ENCODE assay signal across 31 cellular contexts in the genomic region with DNA sequence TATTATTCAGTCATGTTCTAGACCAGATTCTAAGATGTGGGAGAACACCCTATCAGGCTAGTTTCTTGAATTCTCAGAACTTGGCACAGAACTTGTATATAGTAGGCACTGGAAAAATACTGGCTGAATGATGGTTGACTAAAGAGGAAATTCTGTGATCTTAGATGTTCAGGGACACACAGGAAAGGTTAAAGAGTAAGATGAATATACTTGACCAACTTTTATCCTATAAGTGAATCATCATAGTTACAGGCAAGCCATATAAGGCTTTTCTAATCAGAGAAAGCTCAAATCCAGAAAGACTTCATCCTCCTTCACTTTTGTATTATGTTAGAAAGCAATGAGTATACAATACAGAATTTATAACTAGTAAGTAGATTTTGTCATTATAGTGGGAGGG. TPM values are rescaled to one million over a fixed set of nuclear protein-coding genes. Genes with fewer than 3 reads are reported as not detected.
DNase-seq lines count a peak whose midpoint lies in the region; ATAC-seq and TF ChIP-seq lines count a peak whose summit lies in the region.
"Had no signal": no experiment of that assay in that cellular context is flagged by ENCODE, and none has a peak within 500 bp of the region (broad histone marks: within the 10 kb centered on the region; RNA-seq: fewer than 3 reads in every experiment).

No MANE protein-coding gene starts in this region.

- CTCF ChIA-PET in activated CD8-positive, alpha-beta memory T cell treated with anti-CD3 and anti-CD28 coated beads, Interleukin-2, amount 10 ng/mL, durations not matched to agents 7 days and 5 days (lab: Charles Lee) = interaction anchor here (0.9 kb wide), 1 partner anchor 10 kb away, joined by 3 read pairs; no protein-coding TSS in a partner anchor
- CTCF ChIA-PET in IMR-90 (lab: Yijun Ruan, JAX) = no interaction called here

- peak overlapping the region; percentile 46; the same call in 1 of the 2 replicates for H3K4ac ChIP-seq in IMR-90 (ENCODE audit: low read depth, low read length)

- H3K27me3 ChIP-seq in IMR-90 (ENCODE audit: control insufficient read depth, insufficient read depth, low read length) = no peaks in the 10 kb centered on the region
- no peaks in the 10 kb centered on the region for H3K27me3 ChIP-seq in fibroblast of lung (ENCODE audit: control insufficient read depth, insufficient read depth, low read length)
- H3K27me3 ChIP-seq in smooth muscle cell (ENCODE audit: low read depth) = no peaks in the 10 kb centered on the region
- no peaks in the 10 kb centered on the region for H3K27me3 ChIP-seq in prostate gland (replicated peaks; ENCODE audit: insufficient read depth)
- H3K27me3 ChIP-seq: adrenal gland, gastroesophageal sphincter, tibial nerve had no signal

- no peak overlapping the region for H3K4me3 Mint-ChIP-seq in activated CD8-positive, alpha-beta memory T cell treated with anti-CD3 and anti-CD28 coated beads, Interleukin-2, amount 10 ng/mL, durations not matched to agents 7 days and 5 days
- H3K4me3 Mint-ChIP-seq: B cell; CD8-positive, alpha-beta T cell; immature natural killer cell had no signal

- intact Hi-C loops in IMR-90 (cut with micrococcal nuclease) (no loop called here), prostate gland (cut with DNase I) (no loop called here)

- H3K4me2 ChIP-seq in IMR-90 (ENCODE audit: low read depth, low read length) (no peak overlapping the region), fibroblast of lung (ENCODE audit: extremely low read depth, insufficient read depth, low read length) (no peak overlapping the region), smooth muscle cell (peak overlapping the region; percentile 65)
- H3K4me2 ChIP-seq: A549 had no signal

- H3K4me1 Mint-ChIP-seq in activated CD8-positive, alpha-beta memory T cell treated with anti-CD3 and anti-CD28 coated beads, Interleukin-2, amount 10 ng/mL, durations not matched to agents 7 days and 5 days = peaks cover 30% of the 10 kb centered on the region

- H2BK5ac ChIP-seq in IMR-90 (ENCODE audit: low read depth, low read length, poor library complexity, severe bottlenecking) = peak overlapping the region; percentile 83

- POLR2A ChIA-PET in IMR-90 (lab: Charles Lee; ENCODE audit: unreplicated experiment) = no interaction called here

- dilution Hi-C loops in IMR-90 (cut with HindIII; ENCODE audit: low sequenced_read_pairs, unreplicated experiment) = no loop called here

- DNase-seq in activated CD8-positive, alpha-beta memory T cell treated with anti-CD3 and anti-CD28 coated beads, Interleukin-2, amount 10 ng/mL, durations not matched to agents 7 days and 5 days = no peak
- no peak for DNase-seq in activated CD8-positive, alpha-beta memory T cell treated with anti-CD3 and anti-CD28 coated beads, Interleukin-2, amount 50 U/mL, for 48 hours
- DNase-seq in IMR-90 (peak; percentile 60), fibroblast of lung (ENCODE audit: low read depth in 2 of 2) (no peak), smooth muscle cell (lab: John Stamatoyannopoulos, UW; ENCODE audit: unreplicated experiment) (no peak), HK-2 (ENCODE audit: unreplicated experiment) (no peak), prostate gland (ENCODE audit: low spot score) (no peak), pons (ENCODE audit: low spot score) (no peak)
- DNase-seq: activated CD8-positive, alpha-beta memory T cell treated with anti-CD3 and anti-CD28 coated beads, Interleukin-2, amount 50 U/mL, for 4 hours; activated gamma-delta T cell treated with Interleukin-2 at 50 U/mL for 16 hours; adrenal gland; CD8-positive, alpha-beta T cell; DMS 273 treated with DMSO at 0.1 percent for 48 hours; GOT3; hippocampal formation; immature natural killer cell; mesendoderm; NCI-H1048; NCI-H1694 treated with DMSO at 0.1 percent for 48 hours; NCI-H2171; NCI-H510A treated with DMSO at 0.1 percent for 48 hours; NK-92 treated with Interleukin-12 subunit alpha and Interleukin-12 subunit beta, amount 100 ng/mL, for 24 hours; SHP77; T-helper 9 cell; WERI-Rb-1 had no signal

- TF ChIP-seq CTCF in IMR-90 (conservative IDR thresholded peaks at IDR 0.05; ENCODE audit: low read depth, low read length) = no peak
- TF ChIP-seq CTCF in fibroblast of lung (conservative IDR thresholded peaks at IDR 0.05 in 1 of 2, IDR thresholded peaks at IDR 0.05 in 1 of 2; ENCODE audit: low read depth in 1 of 2, low read length in 2 of 2) = no peak
- TF ChIP-seq CTCF in smooth muscle cell (IDR thresholded peaks at IDR 0.05; ENCODE audit: borderline replicate concordance, insufficient read depth, poor library complexity, severe bottlenecking) = no peak
- TF ChIP-seq CTCF in prostate gland (IDR thresholded peaks at IDR 0.05) = no peak

- no peak overlapping the region; the same call in 1 of the 2 replicates for H2BK120ac ChIP-seq in IMR-90 (ENCODE audit: low read depth, low read length)

- H2BK15ac ChIP-seq in IMR-90 (ENCODE audit: low read depth, low read length) = no peak overlapping the region

- peaks cover 18% of the 10 kb centered on the region for H3K9me1 ChIP-seq in IMR-90 (ENCODE audit: insufficient read depth, low read length)

- H4K20me1 ChIP-seq in IMR-90 (ENCODE audit: insufficient read depth, low read length) (peaks cover 35% of the 10 kb centered on the region), fibroblast of lung (ENCODE audit: control insufficient read depth, extremely low read depth, insufficient read depth, low read length) (no peaks in the 10 kb centered on the region), smooth muscle cell (ENCODE audit: low read depth) (no peaks in the 10 kb centered on the region)

- H2AFZ ChIP-seq in IMR-90 (replicated peaks; ENCODE audit: low read length, poor library complexity) = no peak overlapping the region
- no peak overlapping the region for H2AFZ ChIP-seq in fibroblast of lung (ENCODE audit: low read length)
- H2AFZ ChIP-seq in smooth muscle cell (ENCODE audit: low read depth) = no peak overlapping the region

- H3K27me3 Mint-ChIP-seq in activated CD8-positive, alpha-beta memory T cell treated with anti-CD3 and anti-CD28 coated beads, Interleukin-2, amount 10 ng/mL, durations not matched to agents 7 days and 5 days = no peaks in the 10 kb centered on the region
- H3K27me3 Mint-ChIP-seq: B cell had no signal

- peaks cover 58% of the 10 kb centered on the region for H3F3A ChIP-seq in smooth muscle cell (ENCODE audit: low read depth)

- H3K79me2 ChIP-seq in fibroblast of lung (ENCODE audit: control insufficient read depth, insufficient read depth, low read length) (peaks cover 29% of the 10 kb centered on the region), smooth muscle cell (ENCODE audit: low read depth) (peaks cover 38% of the 10 kb centered on the region)

- no peak overlapping the region for H3K56ac ChIP-seq in IMR-90 (ENCODE audit: extremely low read depth, insufficient read depth, low read length)

- H3K36me3 ChIP-seq in IMR-90 (ENCODE audit: control insufficient read depth, insufficient read depth, low read length) = peaks cover 36% of the 10 kb centered on the region
- H3K36me3 ChIP-seq in fibroblast of lung (ENCODE audit: control insufficient read depth, insufficient read depth, low read length) = peaks cover 7% of the 10 kb centered on the region
- peaks cover 14% of the 10 kb centered on the region for H3K36me3 ChIP-seq in smooth muscle cell (ENCODE audit: low read depth)
- H3K36me3 ChIP-seq in prostate gland = no peaks in the 10 kb centered on the region
- H3K36me3 ChIP-seq: adrenal gland had no signal

- H3K4me3 ChIP-seq in IMR-90 (ENCODE audit: insufficient read depth, low read depth, low read length) (no peak overlapping the region), fibroblast of lung (replicated peaks in 1 of 4; ENCODE audit: control extremely low read depth in 1 of 4, insufficient read depth in 1 of 4, low read depth in 3 of 4, low read length in 4 of 4) (no peak overlapping the region), smooth muscle cell (no peak overlapping the region), prostate gland (no peak overlapping the region)
- H3K4me3 ChIP-seq: A549, adrenal gland, coronary artery, gastroesophageal sphincter, skin epidermis, tibial nerve had no signal

- peak; percentile 45 for ATAC-seq in activated CD8-positive, alpha-beta memory T cell treated with anti-CD3 and anti-CD28 coated beads, Interleukin-2, amount 10 ng/mL, durations not matched to agents 7 days and 5 days
- ATAC-seq in IMR-90 (ENCODE audit: low read depth) = no peak
- ATAC-seq: A549; CD8-positive, alpha-beta T cell; gastroesophageal sphincter had no signal

- no peak overlapping the region for H3K27ac Mint-ChIP-seq in activated CD8-positive, alpha-beta memory T cell treated with anti-CD3 and anti-CD28 coated beads, Interleukin-2, amount 10 ng/mL, durations not matched to agents 7 days and 5 days
- H3K27ac Mint-ChIP-seq: B cell; CD8-positive, alpha-beta T cell; immature natural killer cell had no signal

- 0 out of 2 replicates have a peak overlapping the region, but pooled peaks have one; percentile 43 for H3K23ac ChIP-seq in IMR-90 (ENCODE audit: low read depth, low read length)

- H2BK20ac ChIP-seq in IMR-90 (ENCODE audit: low read depth, low read length) = no peak overlapping the region

- TF ChIP-seq POLR2A in IMR-90 (IDR thresholded peaks at IDR 0.05; ENCODE audit: low read depth, low read length) = no peak
- no peak for TF ChIP-seq POLR2A in prostate gland (IDR thresholded peaks at IDR 0.05)

- peaks cover 14% of the 10 kb centered on the region for H3K36me3 Mint-ChIP-seq in activated CD8-positive, alpha-beta memory T cell treated with anti-CD3 and anti-CD28 coated beads, Interleukin-2, amount 10 ng/mL, durations not matched to agents 7 days and 5 days

- no peaks in the 10 kb centered on the region for H3K9me3 Mint-ChIP-seq in activated CD8-positive, alpha-beta memory T cell treated with anti-CD3 and anti-CD28 coated beads, Interleukin-2, amount 10 ng/mL, durations not matched to agents 7 days and 5 days (ENCODE audit: low read depth)
- H3K9me3 Mint-ChIP-seq: CD8-positive, alpha-beta T cell; immature natural killer cell had no signal

- no peak overlapping the region for H4K8ac ChIP-seq in IMR-90 (ENCODE audit: low read depth in 2 of 2, low read length in 2 of 2)

- H2AK5ac ChIP-seq in IMR-90 (ENCODE audit: low read depth, low read length) = no peak overlapping the region

- no peak overlapping the region for H2AK9ac ChIP-seq in IMR-90 (replicated peaks; ENCODE audit: low read depth, low read length, poor library complexity)

- H4K91ac ChIP-seq in IMR-90 (ENCODE audit: insufficient read depth, low read depth, low read length) = no peak overlapping the region

- H3K9me3 ChIP-seq in IMR-90 (ENCODE audit: control insufficient read depth, insufficient read depth, low read length) (no peaks in the 10 kb centered on the region), fibroblast of lung (ENCODE audit: control insufficient read depth, insufficient read depth, low read depth, low read length) (no peaks in the 10 kb centered on the region), smooth muscle cell (replicated peaks; ENCODE audit: low read depth) (no peaks in the 10 kb centered on the region), prostate gland (no peaks in the 10 kb centered on the region)
- H3K9me3 ChIP-seq: A549, adrenal gland, gastroesophageal sphincter, tibial nerve had no signal

- no peak overlapping the region for H3K14ac ChIP-seq in IMR-90 (replicated peaks; ENCODE audit: low read depth, low read length)

- H3K9ac ChIP-seq in IMR-90 (ENCODE audit: low read depth, low read length) (no peak overlapping the region), fibroblast of lung (ENCODE audit: insufficient read depth, low read length) (no peak overlapping the region), smooth muscle cell (ENCODE audit: low read depth) (no peak overlapping the region)

- BruUV-seq in IMR-90 (replicated peaks; lab: Mats Ljungman, UMichigan) = no TSS peak

- no peak overlapping the region for H4K5ac ChIP-seq in IMR-90 (ENCODE audit: low read depth, low read length)

- TF ChIP-seq RAD21 in IMR-90 (IDR thresholded peaks at IDR 0.05; ENCODE audit: low read length) = no peak

- H3K27ac ChIP-seq in IMR-90 (ENCODE audit: insufficient read depth, low read length) = peak overlapping the region; percentile 72; the same call in 1 of the 2 replicates
- peak overlapping the region; percentile 0 for H3K27ac ChIP-seq in fibroblast of lung (ENCODE audit: insufficient read depth, low read length)
- peak overlapping the region; percentile 84 for H3K27ac ChIP-seq in smooth muscle cell (ENCODE audit: low read depth)
- H3K27ac ChIP-seq in prostate gland = no peak overlapping the region
- H3K27ac ChIP-seq: A549, adrenal gland, coronary artery, tibial nerve, WERI-Rb-1 had no signal

- H3K4me1 ChIP-seq in IMR-90 (ENCODE audit: control insufficient read depth, insufficient read depth, low read length) = peaks cover 25% of the 10 kb centered on the region
- peaks cover 34% of the 10 kb centered on the region for H3K4me1 ChIP-seq in fibroblast of lung (ENCODE audit: control insufficient read depth, extremely low read depth, insufficient read depth, low read length)
- peaks cover 42% of the 10 kb centered on the region for H3K4me1 ChIP-seq in smooth muscle cell (ENCODE audit: low read depth)
- H3K4me1 ChIP-seq in prostate gland (replicated peaks) = peaks cover 10% of the 10 kb centered on the region
- H3K4me1 ChIP-seq: A549 had no signal

- in situ Hi-C loops in IMR-90 (cut with MboI; ENCODE audit: low sequenced_read_pairs) = no loop called here

- no peak overlapping the region; the same call in 1 of the 2 replicates for H3K18ac ChIP-seq in IMR-90 (ENCODE audit: low read depth, low read length)

- peaks cover 25 to 68% of the 10 kb centered on the region in 2 experiments; a peak in 3 of 4 replicates for H3K79me1 ChIP-seq in IMR-90 (ENCODE audit: low read depth in 1 of 2, low read length in 2 of 2)

RNA-seq across cellular contexts. Expression of a gene that starts 53.8 kb away (rescaled TPM):
- 10 to 100 TPM; 33.3 to 69.3 TPM for total RNA-seq in activated CD8-positive, alpha-beta memory T cell treated with anti-CD3 and anti-CD28 coated beads, Interleukin-2, amount 10 ng/mL, durations not matched to agents 7 days and 5 days
- 573 and 632 TPM in 2 replicates for total RNA-seq in IMR-90 (2012; rRNA removed)
- polyA plus RNA-seq in IMR-90 (2012; rRNA removed) = 258 and 267 TPM in 2 replicates
- polyA plus RNA-seq in IMR-90 (2012; cell fraction: cytosol; rRNA removed) = 75.9 and 85.0 TPM in 2 replicates
- polyA plus RNA-seq in IMR-90 (2012; cell fraction: nucleus; rRNA removed; ENCODE audit: low replicate concordance) = 36.2 and 197 TPM in 2 replicates
- 293 and 688 TPM in 2 replicates for total RNA-seq in fibroblast of lung
- polyA plus RNA-seq in fibroblast of lung = 521 and 1,286 TPM in 2 replicates
- polyA plus RNA-seq in fibroblast of lung (2012) = 255 and 662 TPM in 2 replicates
- polyA minus RNA-seq in fibroblast of lung (ENCODE audit: low replicate concordance) = 89.2 and 208 TPM in 2 replicates
- total RNA-seq in smooth muscle cell = 244 and 285 TPM in 2 replicates
- polyA plus RNA-seq in smooth muscle cell = 144 and 157 TPM in 2 replicates
- 10 to 100 TPM; 19.4 to 39.1 TPM for total RNA-seq in prostate gland

Comparison
In these comparisons a context has a peak if more than half of its experiments do, and no peak if none do; other contexts are left out.
1. H3K27ac ChIP-seq: peak in IMR-90 (single experiment), fibroblast of lung (single experiment) and smooth muscle cell (single experiment); none in prostate gland (0 of 2).